Comparison of ENCODE assay signal across 29 cellular contexts in the genomic region with DNA sequence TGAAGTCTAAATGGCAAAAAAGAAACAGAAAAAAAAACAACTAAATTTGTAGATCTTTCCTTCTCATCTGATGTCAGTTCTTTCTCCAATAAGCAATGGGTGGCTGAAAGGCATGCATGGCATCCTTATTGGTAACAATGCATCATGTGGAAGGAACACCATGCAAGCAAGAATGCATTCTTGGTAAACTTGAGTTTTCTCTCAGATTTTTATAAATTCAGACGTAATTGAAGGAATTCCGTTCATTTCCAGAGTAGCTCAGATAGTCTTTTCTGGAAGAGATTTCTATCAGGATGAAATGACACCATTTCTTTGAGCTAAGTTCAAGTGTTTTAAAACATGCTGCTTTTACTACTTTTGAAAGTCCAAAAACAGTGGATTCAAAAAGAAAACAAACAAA.
"Had no signal": no experiment of that assay in that cellular context is flagged by ENCODE, and none has a peak within 500 bp of the region (broad histone marks: within the 10 kb centered on the region; RNA-seq: fewer than 3 reads in every experiment).

No MANE protein-coding gene starts in this region.

- H3K27ac Mint-ChIP-seq: activated CD4-positive, alpha-beta memory T cell treated with anti-CD3 and anti-CD28 coated beads, Interleukin-2, amount 10 ng/mL, durations not matched to agents 7 days and 5 days; activated CD4-positive, alpha-beta T cell treated with anti-CD3 and anti-CD28 coated beads, Interleukin-2, amount 10 ng/mL, durations not matched to agents 7 days and 5 days; activated naive CD8-positive, alpha-beta T cell treated with anti-CD3 and anti-CD28 coated beads, Interleukin-2, amount 10 ng/mL, durations not matched to agents 7 days and 5 days; activated T-cell treated with anti-CD3 and anti-CD28 coated beads, Interleukin-2, amount 50 U/mL, for 72 hours; effector memory CD8-positive, alpha-beta T cell; WTC11 had no signal

- DNase-seq: activated CD4-positive, alpha-beta memory T cell treated with anti-CD3 and anti-CD28 coated beads, Interleukin-2, amount 10 ng/mL, durations not matched to agents 7 days and 5 days; activated CD4-positive, alpha-beta T cell treated with anti-CD3 and anti-CD28 coated beads for 1 hour; activated CD4-positive, alpha-beta T cell treated with anti-CD3 and anti-CD28 coated beads for 4 hours; activated CD4-positive, alpha-beta T cell treated with anti-CD3 and anti-CD28 coated beads, Interleukin-2, amount 10 ng/mL, durations not matched to agents 7 days and 5 days; activated CD4-positive, alpha-beta T cell treated with anti-CD3 and anti-CD28 coated beads, Interleukin-2, amount 50 U/mL, for 4 hours; activated CD8-positive, alpha-beta memory T cell treated with anti-CD3 and anti-CD28 coated beads, Interleukin-2, amount 50 U/mL, for 48 hours; activated effector memory CD4-positive, alpha-beta T cell treated with Interleukin-2 at 50 U/mL for 16 hours; activated gamma-delta T cell treated with Interleukin-2 at 50 U/mL for 16 hours; activated naive CD4-positive, alpha-beta T cell treated with anti-CD3 and anti-CD28 coated beads, Interleukin-2, amount 50 U/mL, for 16 hours; activated naive CD4-positive, alpha-beta T cell treated with Interleukin-2 at 50 U/mL for 16 hours; activated naive CD8-positive, alpha-beta T cell treated with anti-CD3 and anti-CD28 coated beads, Interleukin-2, amount 10 ng/mL, durations not matched to agents 7 days and 5 days; activated T-cell treated with anti-CD3 and anti-CD28 coated beads for 4 hours; activated T-cell treated with anti-CD3 and anti-CD28 coated beads, Interleukin-2, amount 50 U/mL, for 24 hours; activated T-cell treated with anti-CD3 and anti-CD28 coated beads, Interleukin-2, amount 50 U/mL, for 72 hours; amygdala; aorta; body of pancreas; caudate nucleus; cortex of kidney; dermis blood vessel endothelial cell; effector CD4-positive, alpha-beta T cell; effector memory CD8-positive, alpha-beta T cell; erythroblast; foreskin melanocyte; heart right ventricle; T-helper 2 cell had no signal

- H3K4me3 ChIP-seq: body of pancreas, esophagus muscularis mucosa, gastroesophageal sphincter, heart right ventricle had no signal

- H3K36me3 ChIP-seq: esophagus muscularis mucosa, gastroesophageal sphincter, heart right ventricle had no signal

- H3K4me1 ChIP-seq: body of pancreas, esophagus muscularis mucosa, gastroesophageal sphincter, heart right ventricle had no signal

- H3K27me3 ChIP-seq: body of pancreas, esophagus muscularis mucosa, gastroesophageal sphincter, heart right ventricle had no signal

- ATAC-seq: activated T-cell treated with anti-CD3 and anti-CD28 coated beads, Interleukin-2, amount 50 U/mL, for 72 hours; body of pancreas; effector memory CD8-positive, alpha-beta T cell; gastroesophageal sphincter; heart right ventricle; WTC11 had no signal

- H3K27ac ChIP-seq: body of pancreas, esophagus muscularis mucosa, gastroesophageal sphincter, heart right ventricle had no signal

- H3K9me3 ChIP-seq: body of pancreas, gastroesophageal sphincter had no signal

- H3K9me3 Mint-ChIP-seq: activated CD4-positive, alpha-beta memory T cell treated with anti-CD3 and anti-CD28 coated beads, Interleukin-2, amount 10 ng/mL, durations not matched to agents 7 days and 5 days; effector memory CD8-positive, alpha-beta T cell had no signal

- H3K27me3 Mint-ChIP-seq: activated T-cell treated with anti-CD3 and anti-CD28 coated beads, Interleukin-2, amount 50 U/mL, for 24 hours; effector memory CD8-positive, alpha-beta T cell had no signal

- H3K4me3 Mint-ChIP-seq: activated CD4-positive, alpha-beta memory T cell treated with anti-CD3 and anti-CD28 coated beads, Interleukin-2, amount 10 ng/mL, durations not matched to agents 7 days and 5 days; activated CD4-positive, alpha-beta T cell treated with anti-CD3 and anti-CD28 coated beads, Interleukin-2, amount 10 ng/mL, durations not matched to agents 7 days and 5 days; activated naive CD8-positive, alpha-beta T cell treated with anti-CD3 and anti-CD28 coated beads, Interleukin-2, amount 10 ng/mL, durations not matched to agents 7 days and 5 days; activated T-cell treated with anti-CD3 and anti-CD28 coated beads, Interleukin-2, amount 50 U/mL, for 24 hours; effector memory CD8-positive, alpha-beta T cell; WTC11 had no signal

- H3K36me3 Mint-ChIP-seq: WTC11 had no signal
